ENCODE assay signal across 22 cellular contexts in genomic region chr7:4237296-4238235, GRCh38.
DNase-seq lines count a peak whose midpoint lies in the region; ATAC-seq, FAIRE-seq and TF ChIP-seq lines count a peak whose summit lies in the region.
"Had no signal": no experiment of that assay in that cellular context is flagged by ENCODE, and none has a peak within 500 bp of the region (broad histone marks: within the 10 kb centered on the region; RNA-seq: fewer than 3 reads in every experiment).

No MANE protein-coding gene starts in this region.

- H3K9me3 ChIP-seq in heart right ventricle = no peaks in the 10 kb centered on the region
- no peaks in the 10 kb centered on the region for H3K9me3 ChIP-seq in H1 (ENCODE audit: insufficient read depth in 2 of 2, low read depth in 1 of 2, low read length in 1 of 2)
- H3K9me3 ChIP-seq: BE2C had no signal

- H3K79me1 ChIP-seq in H1 (ENCODE audit: low read depth, low read length) = no peaks in the 10 kb centered on the region

- H3K4me3 ChIP-seq in heart right ventricle (no peak overlapping the region), H1 (ENCODE audit: extremely low read depth in 1 of 4, insufficient read depth in 2 of 4, low read depth in 3 of 4, low read length in 4 of 4) (no peak overlapping the region), retinal pigment epithelial cell (ENCODE audit: low read length) (no peak overlapping the region)
- H3K4me3 ChIP-seq: GM12878, SK-N-MC had no signal

- H2BK15ac ChIP-seq in H1 (ENCODE audit: low read length) = no peak overlapping the region

- peaks cover 3% of the 10 kb centered on the region; the same call in 1 of the 2 replicates for H3K23me2 ChIP-seq in H1 (ENCODE audit: low read depth, low read length)

- H3K27me3 ChIP-seq in heart right ventricle (no peaks in the 10 kb centered on the region), H1 (replicated peaks in 1 of 4; ENCODE audit: control insufficient read depth in 3 of 4, extremely low read depth in 1 of 4, insufficient read depth in 3 of 4, low read length in 3 of 4) (no peaks in the 10 kb centered on the region)
- H3K27me3 ChIP-seq: BE2C had no signal

- CTCF ChIA-PET in H1 (lab: Charles Lee; ENCODE audit: partially characterized antibody) = no interaction called here

- no peak overlapping the region for H2BK120ac ChIP-seq in H1 (replicated peaks; ENCODE audit: low read depth, low read length)

- H4K5ac ChIP-seq in H1 (ENCODE audit: insufficient read length, low read depth, low read length) = no peak overlapping the region

- WGBS in heart right ventricle, 2 donors = 83 to 87% methylated on average over 25 of the region's 25 CpGs
- 93% methylated on average over 25 of the region's 25 CpGs; no CpG with 5 or more reads in 1 of the 2 experiments for WGBS in H1 (ENCODE audit: extremely low coverage in 1 of 2, insufficient coverage in 1 of 2, insufficient read length in 1 of 2, insufficient replicate concordance in 2 of 2, low coverage in 1 of 2, low lambda C conversion rate in 2 of 2, missing lambda C conversion rate in 1 of 2), 2 experiments

- no peak overlapping the region; the same call in 1 of the 2 replicates for H4K8ac ChIP-seq in H1 (ENCODE audit: extremely low read depth, insufficient read depth, low read length)

- intact Hi-C loops in cardiac septum (cut with DNase I) = no loop called here
- intact Hi-C loops in heart right ventricle (cut with DNase I) = no loop called here

- no peak overlapping the region for H3K14ac ChIP-seq in H1 (ENCODE audit: insufficient read length)

- no peak for TF ChIP-seq POLR2A in H1 (IDR thresholded peaks at IDR 0.05; ENCODE audit: control extremely low read depth in 1 of 2, low read depth in 2 of 2, low read length in 2 of 2)

- H3K4ac ChIP-seq in H1 (replicated peaks; ENCODE audit: insufficient read length, low read depth, low read length) = no peak overlapping the region

- H4K20me1 ChIP-seq in H1 (replicated peaks in 1 of 2; ENCODE audit: control insufficient read depth in 1 of 2, insufficient read depth in 2 of 2, low read length in 2 of 2) = no peaks in the 10 kb centered on the region

- no peak for ATAC-seq in heart right ventricle
- ATAC-seq: GM12878 had no signal

- 0 out of 2 replicates have a peak overlapping the region, but pooled peaks have one; percentile 24 for H2AK5ac ChIP-seq in H1 (ENCODE audit: low read depth, low read length)

- H3K23ac ChIP-seq in H1 (ENCODE audit: insufficient read length) = no peak overlapping the region

- no peak overlapping the region for H3K56ac ChIP-seq in H1 (replicated peaks; ENCODE audit: insufficient read length, low read depth, low read length)

- no peak overlapping the region for H2BK12ac ChIP-seq in H1 (ENCODE audit: low read depth, low read length)

- POLR2A ChIA-PET in H1 (lab: Charles Lee; ENCODE audit: partially characterized antibody) = no interaction called here

- no peak overlapping the region for H3K4me2 ChIP-seq in H1 (ENCODE audit: insufficient read depth in 1 of 2, low read depth in 2 of 2, low read length in 2 of 2)

- TF ChIP-seq CTCF in heart right ventricle (IDR thresholded peaks at IDR 0.05) (no peak), H1 (IDR thresholded peaks at IDR 0.05; ENCODE audit: control extremely low read depth in 1 of 3, insufficient read depth in 1 of 3, low read depth in 1 of 3, low read length in 3 of 3) (no peak), retinal pigment epithelial cell (conservative IDR thresholded peaks at IDR 0.05; ENCODE audit: low read depth, low read length) (no peak)

- TF ChIP-seq EP300 in H1 (IDR thresholded peaks at IDR 0.05; ENCODE audit: borderline replicate concordance in 1 of 2, low read depth in 2 of 2, low read length in 2 of 2) = no peak

- no peaks in the 10 kb centered on the region for H3K79me2 ChIP-seq in H1 (ENCODE audit: control insufficient read depth in 1 of 2, insufficient read depth in 2 of 2, low read length in 2 of 2)

- no peak overlapping the region for H3K9ac ChIP-seq in H1 (replicated peaks in 1 of 4; ENCODE audit: extremely low read depth in 1 of 4, low read depth in 3 of 4, low read length in 3 of 4)

- no peak overlapping the region for H2BK5ac ChIP-seq in H1 (ENCODE audit: low read depth, low read length)

- H3K36me3 ChIP-seq in heart right ventricle (no peaks in the 10 kb centered on the region), H1 (ENCODE audit: control insufficient read depth in 2 of 4, insufficient read depth in 4 of 4, low read length in 3 of 4) (no peaks in the 10 kb centered on the region)
- H3K36me3 ChIP-seq: BE2C had no signal

- H3K27ac ChIP-seq in heart right ventricle (no peak overlapping the region), H1 (ENCODE audit: low read depth, low read length) (no peak overlapping the region)
- H3K27ac ChIP-seq: SK-N-MC had no signal

- no peak overlapping the region for H2BK20ac ChIP-seq in H1 (ENCODE audit: low read length)

- H2AFZ ChIP-seq in H1 (ENCODE audit: low read length) = no peak overlapping the region

- no peak overlapping the region for H4K91ac ChIP-seq in H1 (replicated peaks; ENCODE audit: insufficient read length, low read length)

- no peak overlapping the region for H3K18ac ChIP-seq in H1 (ENCODE audit: extremely low read depth, low read length)

- TF ChIP-seq RAD21 in H1 (IDR thresholded peaks at IDR 0.05 in 1 of 2, conservative IDR thresholded peaks at IDR 0.05 in 1 of 2; ENCODE audit: low read depth in 2 of 2, low read length in 2 of 2) = no peak

- DNase-seq in cardiac septum (ENCODE audit: low spot score) (peak; percentile 73), heart right ventricle (no peak), H1 (ENCODE audit: low read depth in 1 of 2, low spot score in 2 of 2) (no peak), retinal pigment epithelial cell (ENCODE audit: low read depth) (peak; percentile 12), UCSD-AML1 (lab: John Stamatoyannopoulos, UW; ENCODE audit: unreplicated experiment) (no peak), HT-29 (ENCODE audit: low spot score) (no peak), germinal center (ENCODE audit: low spot score) (no peak), kidney glomerular epithelial cell (lab: John Stamatoyannopoulos, UW) (no peak)
- DNase-seq: BE2C, DMS79 treated with DMSO at 0.1 percent for 48 hours, H7, MM.1S, NCI-H1048, NCI-H1436, NCI-H187 treated with DMSO at 0.1 percent for 48 hours, NCI-H2107, NCI-H226, NCI-H510A treated with DMSO at 0.1 percent for 48 hours, NCI-H774, SHP77 treated with DMSO at 0.1 percent for 48 hours had no signal

- H3K4me1 ChIP-seq in heart right ventricle = no peaks in the 10 kb centered on the region
- H3K4me1 ChIP-seq in H1 (replicated peaks in 1 of 4; ENCODE audit: control insufficient read depth in 3 of 4, insufficient read depth in 4 of 4, low read length in 3 of 4) = peaks cover 4 to 15% (median 11%) of the 10 kb centered on the region in 4 experiments
- H3K4me1 ChIP-seq: BE2C had no signal

- no peak for FAIRE-seq in H1 (lab: Jason Lieb, UNC)
- FAIRE-seq: GM12878 had no signal

TF ChIP-seq in H1, 55 proteins besides CTCF, POLR2A, EP300 and RAD21:
- TF ChIP-seq CBX8 (IDR thresholded peaks at IDR 0.05; ENCODE audit: borderline replicate concordance, low read depth, low read length) (no peak), EZH2 (IDR thresholded peaks at IDR 0.05; ENCODE audit: low read depth, low read length, severe bottlenecking) (no peak), SP2 (IDR thresholded peaks at IDR 0.05; ENCODE audit: low read length) (no peak), SRF (IDR thresholded peaks at IDR 0.05; ENCODE audit: low read depth, low read length) (no peak), TAF1 (IDR thresholded peaks at IDR 0.05; ENCODE audit: low read depth, low read length) (no peak), E2F6 (IDR thresholded peaks at IDR 0.05) (no peak), NANOG (IDR thresholded peaks at IDR 0.05; ENCODE audit: insufficient read depth, low read depth, low read length, poor library complexity, severe bottlenecking) (no peak), POLR2AphosphoS5 (IDR thresholded peaks at IDR 0.05; ENCODE audit: low read depth, low read length) (no peak), GTF2F1 (IDR thresholded peaks at IDR 0.05; ENCODE audit: borderline replicate concordance, low read depth, low read length) (no peak), PHF8 (conservative IDR thresholded peaks at IDR 0.05; ENCODE audit: low read depth, low read length) (no peak), ASH2L (IDR thresholded peaks at IDR 0.05; ENCODE audit: low read length) (no peak)

Comparison
In these comparisons a context has a peak if more than half of its experiments do, and no peak if none do; other contexts are left out.
1. DNase-seq: peak in cardiac septum (single experiment) and retinal pigment epithelial cell (single experiment); none in heart right ventricle (0 of 2), H1 (0 of 2), UCSD-AML1 (single experiment), HT-29 (single experiment), germinal center (single experiment) and kidney glomerular epithelial cell (single experiment).